In the genomic region with DNA sequence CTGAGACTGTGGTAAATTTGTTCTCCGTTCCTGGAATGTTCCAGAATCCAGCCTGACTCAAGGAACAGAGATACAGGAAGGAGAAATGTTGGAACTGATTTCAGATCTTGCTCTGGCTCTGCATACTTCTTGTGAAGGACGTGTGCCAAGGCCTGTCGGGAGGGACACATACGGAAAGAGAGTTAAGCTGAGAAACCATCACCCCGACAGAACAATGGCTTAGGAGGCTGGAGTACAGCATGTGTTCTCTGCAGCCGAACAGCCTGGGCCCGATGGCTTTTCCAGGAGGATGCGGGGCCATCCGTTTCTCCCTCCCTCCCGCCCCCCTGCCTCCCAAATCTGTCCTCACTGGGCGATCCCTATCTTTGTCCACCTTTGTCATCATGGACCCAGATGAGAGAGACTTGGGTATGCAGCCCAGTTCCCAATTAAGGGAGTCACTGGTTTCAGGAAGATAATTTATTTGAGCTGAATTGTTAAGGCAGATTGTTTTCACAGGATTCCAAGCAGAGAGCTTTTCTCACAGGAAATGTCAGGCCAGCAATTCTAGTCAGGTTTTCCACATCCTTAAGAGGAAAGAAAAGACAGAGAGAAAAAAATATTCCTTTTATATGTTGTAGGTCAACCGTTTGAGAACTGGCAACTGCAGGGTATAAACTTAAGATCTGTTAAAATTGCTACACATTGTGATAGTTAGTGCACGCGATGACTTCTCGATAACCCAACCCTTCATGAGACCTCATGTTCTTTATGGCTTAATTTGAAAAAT, we compare ENCODE assay signal across 17 cellular contexts. TPM values are rescaled to one million over a fixed set of nuclear protein-coding genes. Genes with fewer than 3 reads are reported as not detected.
DNase-seq lines count a peak whose midpoint lies in the region; FAIRE-seq and TF ChIP-seq lines count a peak whose summit lies in the region.
"Had no signal": no experiment of that assay in that cellular context is flagged by ENCODE, and none has a peak within 500 bp of the region (broad histone marks: within the 10 kb centered on the region; RNA-seq: fewer than 3 reads in every experiment).

No MANE protein-coding gene starts in this region.

- no peak for TF ChIP-seq CTCF in adrenal gland (IDR thresholded peaks at IDR 0.05)
- TF ChIP-seq CTCF in tibial nerve (IDR thresholded peaks at IDR 0.05), result no peak

- peaks cover 4 to 29% of the 10 kb centered on the region in 2 donors for H3K4me1 ChIP-seq in adrenal gland (replicated peaks in 1 of 2)
- H3K4me1 ChIP-seq in muscle layer of duodenum (ENCODE audit: control insufficient read depth in 1 of 2, insufficient read depth in 2 of 2, low read length in 2 of 2), result peaks cover 0 to 37% of the 10 kb centered on the region in 2 donors
- H3K4me1 ChIP-seq in tibial nerve, result peaks cover 0 to 57% (median 20%) of the 10 kb centered on the region in 4 donors

- H3K9me3 ChIP-seq in adrenal gland (replicated peaks in 1 of 3) (peaks cover 0 to 5% (median 0%) of the 10 kb centered on the region in 3 donors), muscle layer of duodenum (ENCODE audit: control insufficient read depth in 1 of 2, low read length in 2 of 2) (no peaks in the 10 kb centered on the region), tibial nerve (no peaks in the 10 kb centered on the region)

- H3K36me3 ChIP-seq in adrenal gland (replicated peaks in 1 of 2) (no peaks in the 10 kb centered on the region), muscle layer of duodenum (ENCODE audit: control insufficient read depth in 1 of 2, insufficient read depth in 2 of 2, low read length in 2 of 2) (no peaks in the 10 kb centered on the region), tibial nerve (no peaks in the 10 kb centered on the region)

- H3K4me3 ChIP-seq in adrenal gland (no peak overlapping the region), muscle layer of duodenum (ENCODE audit: low read depth in 1 of 2, low read length in 2 of 2) (no peak overlapping the region), tibial nerve (no peak overlapping the region)
- H3K4me3 ChIP-seq: GM12878, smooth muscle cell had no signal

- peak overlapping the region in 3 of 5 donors; percentile 26 to 77 (median 69) for H3K27ac ChIP-seq in adrenal gland
- H3K27ac ChIP-seq in muscle layer of duodenum (ENCODE audit: low read length), result peak overlapping the region; percentile 53
- H3K27ac ChIP-seq in tibial nerve, result peak overlapping the region in 3 of 4 donors; percentile 29 to 73 (median 71)

- TF ChIP-seq EP300 in tibial nerve (IDR thresholded peaks at IDR 0.05), result peak in 1 of 2 donors; percentile 34

- intact Hi-C loops in adrenal gland (cut with DNase I), result no loop called here
- intact Hi-C loops in posterior vena cava (cut with DNase I), result loop anchor here in 1 of 2 donors (5.0 kb wide), 1 partner anchor 91 kb away; no protein-coding TSS in a partner anchor

- peak in 5 of 7 donors; percentile 13 to 66 (median 33) for DNase-seq in adrenal gland
- peak; percentile 38 for DNase-seq in fibroblast of gingiva (ENCODE audit: low read depth)
- DNase-seq in tibial nerve (ENCODE audit: low spot score in 2 of 2), result peak in 1 of 2 donors; percentile 40
- no peak for DNase-seq in NCI-H146 treated with DMSO at 0.1 percent for 48 hours (lab: John Stamatoyannopoulos, UW; ENCODE audit: unreplicated experiment)
- no peak for DNase-seq in posterior vena cava (ENCODE audit: low spot score)
- DNase-seq in HTR-8/SVneo (ENCODE audit: insufficient read length, low spot score), result no peak
- no peak for DNase-seq in stimulated activated CD4-positive, alpha-beta T cell treated with anti-CD3 and anti-CD28 coated beads, Interleukin-1b, Interleukin-23, amount 100 ng/mL, for 48 hours
- DNase-seq: activated CD4-positive, CD25-positive, alpha-beta regulatory T cell treated with anti-CD3 and anti-CD28 coated beads, Interleukin-2, amount 50 U/mL, for 72 hours; activated naive CD8-positive, alpha-beta T cell treated with anti-CD3 and anti-CD28 coated beads, Interleukin-2, amount 50 U/mL, for 24 hours; DND-41; islet precursor cell; natural killer cell; NCI-H2029 treated with DMSO at 0.1 percent for 48 hours; NCI-H69 had no signal

- WGBS in adrenal gland, 4 donors, result 68 to 77% (median 71%) methylated on average over 14 to 15 of the region's 15 CpGs
- WGBS in tibial nerve, 2 donors, result 50 to 53% methylated on average over 15 of the region's 15 CpGs

- H3K27me3 ChIP-seq in adrenal gland, result no peaks in the 10 kb centered on the region
- no peaks in the 10 kb centered on the region for H3K27me3 ChIP-seq in muscle layer of duodenum (ENCODE audit: low read depth, low read length)
- H3K27me3 ChIP-seq in tibial nerve, result no peaks in the 10 kb centered on the region

- TF ChIP-seq POLR2A in adrenal gland (IDR thresholded peaks at IDR 0.05) (no peak), tibial nerve (IDR thresholded peaks at IDR 0.05) (no peak)

- FAIRE-seq in HTR-8/SVneo (lab: Jason Lieb, UNC), result no peak
- FAIRE-seq: GM12878 had no signal

RNA-seq across cellular contexts. Expression of gene MINDY4, which starts 45.3 kb away (rescaled TPM):
- total RNA-seq in adrenal gland, result 10 to 100 TPM in 3 of 8 donors, 1 to 10 TPM in 5; 4.8 to 19.9 (median 7.5) TPM
- 1 to 10 TPM; 5.7 to 7.3 (median 6.8) TPM for polyA plus RNA-seq in adrenal gland
- total RNA-seq in tibial nerve, result 10 to 100 TPM; 17.1 to 21.6 (median 19.9) TPM
- total RNA-seq in posterior vena cava, result 10 to 100 TPM; 13.9 to 18.4 TPM

Comparison
In these comparisons a context has a peak if more than half of its experiments do, and no peak if none do; other contexts are left out.
1. DNase-seq: peak in adrenal gland (5 of 7) and fibroblast of gingiva (single experiment); none in NCI-H146 treated with DMSO at 0.1 percent for 48 hours (single experiment), posterior vena cava (single experiment), HTR-8/SVneo (single experiment) and stimulated activated CD4-positive, alpha-beta T cell treated with anti-CD3 and anti-CD28 coated beads, Interleukin-1b, Interleukin-23, amount 100 ng/mL, for 48 hours (single experiment).
2. Peak in every context shown above with its lines, with median percentiles within 50 percentile points of each other: H3K27ac ChIP-seq.